ENCODE assay signal across 32 cellular contexts in the genomic region with DNA sequence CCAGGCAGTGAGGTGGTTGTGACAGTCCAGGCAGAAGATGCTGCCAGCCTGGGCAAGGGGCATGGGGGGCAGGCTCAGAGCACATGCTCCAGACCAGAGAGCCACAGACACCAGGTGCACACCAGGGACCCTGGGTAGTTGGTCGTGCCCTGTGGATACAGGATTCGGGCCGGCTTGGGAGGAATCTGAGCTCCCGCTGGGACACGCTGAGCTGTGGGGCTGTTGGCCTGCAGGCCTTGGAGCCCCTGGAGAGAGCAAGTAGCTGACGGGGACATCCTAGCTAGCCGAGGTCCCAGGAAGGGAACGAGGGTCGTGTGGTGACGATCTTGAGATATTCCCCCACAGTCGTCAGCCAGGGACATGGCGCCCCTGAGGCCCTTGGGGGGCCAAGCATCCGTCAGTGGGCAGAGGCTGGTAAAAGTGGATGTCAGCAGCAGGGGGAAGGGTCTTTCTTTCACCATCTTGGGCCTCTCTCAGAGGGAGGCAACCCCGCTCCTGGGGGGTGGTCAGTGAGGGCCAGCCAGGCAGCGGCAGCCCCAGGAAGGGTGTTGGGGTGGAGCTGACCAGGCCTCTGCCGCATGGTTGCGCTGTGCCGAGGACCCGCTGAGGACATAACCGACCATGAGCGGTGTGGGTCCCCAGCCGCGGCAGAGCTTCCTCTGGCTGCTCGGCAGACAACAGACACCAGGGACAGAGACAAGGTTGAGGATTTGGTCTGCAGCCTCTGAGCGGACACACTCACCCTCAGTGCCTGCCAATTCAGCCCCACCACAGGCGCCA.
"Had no signal": no experiment of that assay in that cellular context is flagged by ENCODE, and none has a peak within 500 bp of the region (broad histone marks: within the 10 kb centered on the region; RNA-seq: fewer than 3 reads in every experiment).

No MANE protein-coding gene starts in this region.

- H3K9me3 ChIP-seq: body of pancreas had no signal

- H3K4me3 Mint-ChIP-seq: activated CD4-positive, alpha-beta memory T cell treated with anti-CD3 and anti-CD28 coated beads for 36 hours; activated CD4-positive, alpha-beta T cell treated with anti-CD3 and anti-CD28 coated beads for 36 hours; activated CD4-positive, alpha-beta T cell treated with anti-CD3 and anti-CD28 coated beads, Interleukin-2, amount 10 ng/mL, durations not matched to agents 24 days and 14 days; activated CD8-positive, alpha-beta memory T cell treated with anti-CD3 and anti-CD28 coated beads, Interleukin-2, amount 10 ng/mL, durations not matched to agents 7 days and 5 days; activated CD8-positive, alpha-beta T cell treated with anti-CD3 and anti-CD28 coated beads, Interleukin-2, amount 10 ng/mL, durations not matched to agents 7 days and 5 days; activated naive CD4-positive, alpha-beta T cell treated with anti-CD3 and anti-CD28 coated beads, Interleukin-2, amount 10 ng/mL, durations not matched to agents 7 days and 5 days; activated naive CD8-positive, alpha-beta T cell; activated T-cell treated with anti-CD3 and anti-CD28 coated beads, Interleukin-2, amount 50 U/mL, for 24 hours; activated T-cell treated with anti-CD3 and anti-CD28 coated beads, Interleukin-2, amount 50 U/mL, for 72 hours; dendritic cell treated with granulocyte-macrophage colony-stimulating factor and Interleukin-4, amounts not matched to agents 40 ng/mL and 50 ng/mL, for 4 days; endodermal cell; T-helper 17 cell; T-helper 2 cell treated with Interferon-gamma antibody and Interleukin-4, amounts not matched to agents 5 μg/mL and 100 μg/mL, for 36 hours had no signal

- H3K36me3 ChIP-seq: WERI-Rb-1 had no signal

- H3K4me1 Mint-ChIP-seq: activated CD4-positive, alpha-beta T cell treated with anti-CD3 and anti-CD28 coated beads for 36 hours; activated CD4-positive, alpha-beta T cell treated with anti-CD3 and anti-CD28 coated beads, Interleukin-2, amount 10 ng/mL, durations not matched to agents 24 days and 14 days; activated CD8-positive, alpha-beta memory T cell treated with anti-CD3 and anti-CD28 coated beads, Interleukin-2, amount 10 ng/mL, durations not matched to agents 7 days and 5 days; activated naive CD4-positive, alpha-beta T cell treated with anti-CD3 and anti-CD28 coated beads, Interleukin-2, amount 10 ng/mL, durations not matched to agents 7 days and 5 days had no signal

- H3K27me3 Mint-ChIP-seq: activated CD4-positive, alpha-beta memory T cell treated with anti-CD3 and anti-CD28 coated beads for 36 hours; activated CD4-positive, alpha-beta T cell treated with anti-CD3 and anti-CD28 coated beads for 36 hours; activated CD4-positive, alpha-beta T cell treated with anti-CD3 and anti-CD28 coated beads, Interleukin-2, amount 10 ng/mL, durations not matched to agents 24 days and 14 days; activated CD8-positive, alpha-beta memory T cell treated with anti-CD3 and anti-CD28 coated beads, Interleukin-2, amount 10 ng/mL, durations not matched to agents 7 days and 5 days; activated naive CD4-positive, alpha-beta T cell treated with anti-CD3 and anti-CD28 coated beads, Interleukin-2, amount 10 ng/mL, durations not matched to agents 7 days and 5 days; activated naive CD8-positive, alpha-beta T cell; activated T-cell treated with anti-CD3 and anti-CD28 coated beads, Interleukin-2, amount 50 U/mL, for 24 hours; T-helper 17 cell had no signal

- FAIRE-seq: frontal cortex had no signal

- H3K27ac ChIP-seq: body of pancreas, coronary artery, dorsolateral prefrontal cortex, WERI-Rb-1 had no signal

- ATAC-seq: activated CD4-positive, alpha-beta T cell treated with anti-CD3 and anti-CD28 coated beads for 36 hours; activated CD8-positive, alpha-beta memory T cell treated with anti-CD3 and anti-CD28 coated beads, Interleukin-2, amount 10 ng/mL, durations not matched to agents 7 days and 5 days; activated CD8-positive, alpha-beta T cell treated with anti-CD3 and anti-CD28 coated beads, Interleukin-2, amount 10 ng/mL, durations not matched to agents 7 days and 5 days; activated T-cell treated with anti-CD3 and anti-CD28 coated beads, Interleukin-2, amount 50 U/mL, for 72 hours; body of pancreas; esophagus mucosa; T-helper 17 cell had no signal

- H3K4me3 ChIP-seq: body of pancreas, coronary artery, dorsolateral prefrontal cortex had no signal

- H3K27me3 ChIP-seq: body of pancreas, dorsolateral prefrontal cortex had no signal

- H3K36me3 Mint-ChIP-seq: activated CD4-positive, alpha-beta memory T cell treated with anti-CD3 and anti-CD28 coated beads for 36 hours; activated CD8-positive, alpha-beta memory T cell treated with anti-CD3 and anti-CD28 coated beads, Interleukin-2, amount 10 ng/mL, durations not matched to agents 7 days and 5 days; activated naive CD4-positive, alpha-beta T cell treated with anti-CD3 and anti-CD28 coated beads, Interleukin-2, amount 10 ng/mL, durations not matched to agents 7 days and 5 days; activated naive CD8-positive, alpha-beta T cell had no signal

- H3K9me3 Mint-ChIP-seq: activated CD4-positive, alpha-beta memory T cell treated with anti-CD3 and anti-CD28 coated beads for 36 hours; activated CD4-positive, alpha-beta T cell treated with anti-CD3 and anti-CD28 coated beads, Interleukin-2, amount 10 ng/mL, durations not matched to agents 24 days and 14 days; activated naive CD4-positive, alpha-beta T cell treated with anti-CD3 and anti-CD28 coated beads, Interleukin-2, amount 10 ng/mL, durations not matched to agents 7 days and 5 days; activated T-cell treated with anti-CD3 and anti-CD28 coated beads, Interleukin-2, amount 50 U/mL, for 24 hours; activated T-cell treated with anti-CD3 and anti-CD28 coated beads, Interleukin-2, amount 50 U/mL, for 72 hours; dendritic cell treated with granulocyte-macrophage colony-stimulating factor and Interleukin-4, amounts not matched to agents 40 ng/mL and 50 ng/mL, for 4 days; endodermal cell; T-helper 2 cell treated with Interferon-gamma antibody and Interleukin-4, amounts not matched to agents 5 μg/mL and 100 μg/mL, for 36 hours had no signal

- H3K27ac Mint-ChIP-seq: activated CD4-positive, alpha-beta memory T cell treated with anti-CD3 and anti-CD28 coated beads for 36 hours; activated CD4-positive, alpha-beta T cell treated with anti-CD3 and anti-CD28 coated beads for 36 hours; activated CD4-positive, alpha-beta T cell treated with anti-CD3 and anti-CD28 coated beads, Interleukin-2, amount 10 ng/mL, durations not matched to agents 24 days and 14 days; activated CD8-positive, alpha-beta memory T cell treated with anti-CD3 and anti-CD28 coated beads, Interleukin-2, amount 10 ng/mL, durations not matched to agents 7 days and 5 days; activated CD8-positive, alpha-beta T cell treated with anti-CD3 and anti-CD28 coated beads, Interleukin-2, amount 10 ng/mL, durations not matched to agents 7 days and 5 days; activated naive CD4-positive, alpha-beta T cell treated with anti-CD3 and anti-CD28 coated beads, Interleukin-2, amount 10 ng/mL, durations not matched to agents 7 days and 5 days; activated naive CD8-positive, alpha-beta T cell; activated T-cell treated with anti-CD3 and anti-CD28 coated beads, Interleukin-2, amount 50 U/mL, for 24 hours; activated T-cell treated with anti-CD3 and anti-CD28 coated beads, Interleukin-2, amount 50 U/mL, for 72 hours; dendritic cell treated with granulocyte-macrophage colony-stimulating factor and Interleukin-4, amounts not matched to agents 40 ng/mL and 50 ng/mL, for 4 days; T-helper 17 cell; T-helper 2 cell treated with Interferon-gamma antibody and Interleukin-4, amounts not matched to agents 5 μg/mL and 100 μg/mL, for 36 hours had no signal

- DNase-seq: activated CD4-positive, alpha-beta memory T cell treated with anti-CD3 and anti-CD28 coated beads for 36 hours; activated CD4-positive, alpha-beta T cell treated with anti-CD3 and anti-CD28 coated beads for 36 hours; activated CD4-positive, alpha-beta T cell treated with anti-CD3 and anti-CD28 coated beads, Interleukin-2, amount 10 ng/mL, durations not matched to agents 24 days and 14 days; activated CD4-positive, CD25-positive, alpha-beta regulatory T cell; activated CD4-positive, CD25-positive, alpha-beta regulatory T cell treated with anti-CD3 and anti-CD28 coated beads, Interleukin-2, amount 50 U/mL, for 72 hours; activated CD8-positive, alpha-beta memory T cell treated with anti-CD3 and anti-CD28 coated beads, Interleukin-2, amount 10 ng/mL, durations not matched to agents 7 days and 5 days; activated CD8-positive, alpha-beta memory T cell treated with anti-CD3 and anti-CD28 coated beads, Interleukin-2, amount 50 U/mL, for 4 hours; activated CD8-positive, alpha-beta T cell treated with anti-CD3 and anti-CD28 coated beads, Interleukin-2, amount 10 ng/mL, durations not matched to agents 7 days and 5 days; activated gamma-delta T cell; activated naive CD4-positive, alpha-beta T cell; activated naive CD4-positive, alpha-beta T cell treated with anti-CD3 and anti-CD28 coated beads, Interleukin-2, amount 10 ng/mL, durations not matched to agents 7 days and 5 days; activated T-cell treated with anti-CD3 and anti-CD28 coated beads, Interleukin-2, amount 50 U/mL, for 24 hours; activated T-cell treated with anti-CD3 and anti-CD28 coated beads, Interleukin-2, amount 50 U/mL, for 72 hours; amniotic stem cell; anterior cingulate cortex; body of pancreas; caudate nucleus; dorsolateral prefrontal cortex; effector memory CD4-positive, alpha-beta T cell; endodermal cell; foreskin fibroblast; head of caudate nucleus; T-helper 1 cell; T-helper 17 cell; T1000; WERI-Rb-1 had no signal
